31 cellular contexts compared by ENCODE assay signal in genomic region chr11:31005202-31005601, GRCh38.
"Had no signal": no experiment of that assay in that cellular context is flagged by ENCODE, and none has a peak within 500 bp of the region (broad histone marks: within the 10 kb centered on the region; RNA-seq: fewer than 3 reads in every experiment).

No MANE protein-coding gene starts in this region.

- H3K4me1 ChIP-seq: adrenal gland, body of pancreas, breast epithelium had no signal

- H3K27ac ChIP-seq: adrenal gland, body of pancreas, brain microvascular endothelial cell, breast epithelium, VCaP had no signal

- H3K9me3 ChIP-seq: adrenal gland, body of pancreas, breast epithelium had no signal

- H3K4me3 ChIP-seq: adrenal gland, body of pancreas, breast epithelium had no signal

- DNase-seq: activated CD4-positive, alpha-beta memory T cell treated with anti-CD3 and anti-CD28 coated beads for 36 hours; activated CD4-positive, alpha-beta T cell treated with anti-CD3 and anti-CD28 coated beads for 4 hours; activated CD4-positive, alpha-beta T cell treated with anti-CD3 and anti-CD28 coated beads, Interleukin-2, amount 10 ng/mL, durations not matched to agents 24 days and 14 days; activated CD4-positive, alpha-beta T cell treated with anti-CD3 and anti-CD28 coated beads, Interleukin-2, amount 50 U/mL, for 1 hour; activated CD4-positive, alpha-beta T cell treated with anti-CD3 and anti-CD28 coated beads, Interleukin-2, amount 50 U/mL, for 4 hours; activated CD4-positive, CD25-positive, alpha-beta regulatory T cell; activated CD8-positive, alpha-beta memory T cell treated with anti-CD3 and anti-CD28 coated beads, Interleukin-2, amount 50 U/mL, for 4 hours; activated CD8-positive, alpha-beta T cell treated with anti-CD3 and anti-CD28 coated beads for 36 hours; activated effector memory CD4-positive, alpha-beta T cell treated with anti-CD3 and anti-CD28 coated beads, Interleukin-2, amount 50 U/mL, for 16 hours; activated gamma-delta T cell treated with Interleukin-2 at 50 U/mL for 16 hours; activated naive CD4-positive, alpha-beta T cell; activated naive CD4-positive, alpha-beta T cell treated with anti-CD3 and anti-CD28 coated beads for 36 hours; activated naive CD4-positive, alpha-beta T cell treated with anti-CD3 and anti-CD28 coated beads, Interleukin-2, amount 50 U/mL, for 16 hours; activated naive CD8-positive, alpha-beta T cell treated with anti-CD3 and anti-CD28 coated beads for 36 hours; activated T-cell treated with anti-CD3 and anti-CD28 coated beads for 4 hours; activated T-cell treated with anti-CD3 and anti-CD28 coated beads, Interleukin-2, amount 50 U/mL, for 1 hour; activated T-cell treated with anti-CD3 and anti-CD28 coated beads, Interleukin-2, amount 50 U/mL, for 4 hours; activated T-cell treated with anti-CD3 and anti-CD28 coated beads, Interleukin-2, amount 50 U/mL, for 72 hours; adrenal gland; amniotic stem cell; aorta; body of pancreas; brain microvascular endothelial cell; central memory CD4-positive, alpha-beta T cell; T-helper 2 cell; T-helper 9 cell had no signal

- ATAC-seq: activated CD4-positive, CD25-positive, alpha-beta regulatory T cell treated with anti-CD3 and anti-CD28 coated beads, Interleukin-2, amount 50 U/mL, for 24 hours; activated CD8-positive, alpha-beta T cell treated with anti-CD3 and anti-CD28 coated beads for 36 hours; activated naive CD4-positive, alpha-beta T cell treated with anti-CD3 and anti-CD28 coated beads, Interleukin-2, amount 50 U/mL, for 72 hours; activated T-cell treated with anti-CD3 and anti-CD28 coated beads, Interleukin-2, amount 50 U/mL, for 4 hours; activated T-cell treated with anti-CD3 and anti-CD28 coated beads, Interleukin-2, amount 50 U/mL, for 72 hours; activated T-helper 17 cell treated with anti-CD3 and anti-CD28 coated beads, Interleukin-2, amount 50 U/mL, for 72 hours; body of pancreas had no signal

- H3K27me3 ChIP-seq: adrenal gland, body of pancreas, brain microvascular endothelial cell, breast epithelium had no signal

- H3K36me3 ChIP-seq: adrenal gland, brain microvascular endothelial cell, breast epithelium had no signal
